ENCODE assay signal across 22 cellular contexts in the genomic region with DNA sequence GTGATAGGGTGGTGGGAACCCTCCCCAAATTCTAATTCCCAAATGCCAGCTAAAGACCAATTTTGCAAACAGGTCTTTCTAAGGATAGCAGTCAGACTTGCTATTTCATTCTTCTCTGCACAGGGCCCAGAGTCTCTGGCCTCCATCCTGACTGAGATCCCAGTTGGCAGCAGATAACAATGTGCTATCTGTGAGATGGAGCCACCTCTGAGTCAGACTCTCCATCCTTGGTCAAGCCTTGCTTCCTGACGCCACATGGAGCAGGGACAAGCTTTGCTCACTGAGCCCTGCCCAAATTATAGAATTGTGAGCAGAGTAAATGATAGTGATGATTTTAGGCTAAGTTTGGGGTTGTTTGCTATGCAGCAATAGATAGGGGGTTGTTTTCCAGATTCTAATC. TPM values are rescaled to one million over a fixed set of nuclear protein-coding genes. Genes with fewer than 3 reads are reported as not detected.
DNase-seq lines count a peak whose midpoint lies in the region; ATAC-seq and TF ChIP-seq lines count a peak whose summit lies in the region.
"Had no signal": no experiment of that assay in that cellular context is flagged by ENCODE, and none has a peak within 500 bp of the region (broad histone marks: within the 10 kb centered on the region; RNA-seq: fewer than 3 reads in every experiment).

No MANE protein-coding gene starts in this region.

- intact Hi-C loops in Right ventricle myocardium superior (cut with DNase I) (no loop called here), cardiac septum (cut with DNase I) (no loop called here)

- TF ChIP-seq CTCF in fibroblast of pulmonary artery (IDR thresholded peaks at IDR 0.05; ENCODE audit: low read length, missing control alignments), result no peak

- ATAC-seq in Right ventricle myocardium superior (ENCODE audit: poor library complexity) (peak; percentile 29), HG03045 (IDR thresholded peaks at IDR 0.05; ENCODE audit: unreplicated experiment) (no peak), HG03439 (IDR thresholded peaks at IDR 0.05; ENCODE audit: unreplicated experiment) (no peak), HG02884 (IDR thresholded peaks at IDR 0.05; ENCODE audit: unreplicated experiment) (no peak)
- ATAC-seq: activated T-helper 17 cell treated with anti-CD3 and anti-CD28 coated beads, Interleukin-2, amount 50 U/mL, for 72 hours had no signal

- no peak overlapping the region for H3K4me3 ChIP-seq in fibroblast of pulmonary artery (replicated peaks; ENCODE audit: low read depth, low read length)
- H3K4me3 ChIP-seq: smooth muscle cell, suprapubic skin had no signal

- DNase-seq in Right ventricle myocardium superior (no peak), cardiac septum (ENCODE audit: low spot score) (no peak), fibroblast of pulmonary artery (ENCODE audit: low read depth) (peak; percentile 16), midbrain (lab: John Stamatoyannopoulos, UW) (peak; percentile 19), cerebellar cortex (ENCODE audit: low spot score) (no peak)
- DNase-seq: activated CD4-positive, alpha-beta T cell treated with anti-CD3 and anti-CD28 coated beads for 48 hours; activated naive CD4-positive, alpha-beta T cell treated with anti-CD3 and anti-CD28 coated beads, Interleukin-2, amount 50 U/mL, for 16 hours; AML-193; CD4-positive, alpha-beta memory T cell; H9; islet precursor cell; NCI-H146; NCI-H345; NCI-H69; SIG-M5; stimulated activated naive CD4-positive, alpha-beta T cell had no signal

RNA-seq across cellular contexts. Expression of gene SETD7, which starts 33.6 kb away (rescaled TPM):
- 46.3 TPM for total RNA-seq in Right ventricle myocardium superior
- 58.6 TPM for total RNA-seq in cardiac septum

Comparison
In these comparisons a context has a peak if more than half of its experiments do, and no peak if none do; other contexts are left out.
1. DNase-seq: peak in fibroblast of pulmonary artery (single experiment) and midbrain (single experiment); none in Right ventricle myocardium superior (single experiment), cardiac septum (single experiment) and cerebellar cortex (single experiment).